ENCODE assay signal across 8 cellular contexts in genomic region chr15:56732881-56733130, GRCh38. TPM values are rescaled to one million over a fixed set of nuclear protein-coding genes. Genes with fewer than 3 reads are reported as not detected.
DNase-seq lines count a peak whose midpoint lies in the region; ATAC-seq, FAIRE-seq and TF ChIP-seq lines count a peak whose summit lies in the region.

No MANE protein-coding gene starts in this region.

- peak overlapping the region; percentile 93 to 99 for H3K27ac ChIP-seq in lung (ENCODE audit: low read depth in 1 of 2, low read length in 1 of 2)
- peak overlapping the region; percentile 95 for H3K27ac ChIP-seq in upper lobe of right lung

- intact Hi-C loops in upper lobe of right lung (cut with DNase I), result no loop called here

- H3K27me3 ChIP-seq in BE2C (no peaks in the 10 kb centered on the region), lung (ENCODE audit: control insufficient read depth, insufficient read depth) (no peaks in the 10 kb centered on the region), upper lobe of right lung (no peaks in the 10 kb centered on the region)

- ATAC-seq in HG03571 (IDR thresholded peaks at IDR 0.05; ENCODE audit: unreplicated experiment), result peak; percentile 14
- no peak for ATAC-seq in lung (ENCODE audit: insufficient read depth, low FRiP score)
- ATAC-seq in upper lobe of right lung, result no peak

- no peak for FAIRE-seq in urothelium cell line (lab: Jason Lieb, UNC)

- DNase-seq in BE2C (no peak), astrocyte of the spinal cord (ENCODE audit: low read depth, low spot score) (peak; percentile 80), lung (ENCODE audit: low spot score) (no peak), upper lobe of right lung (no peak), urothelium cell line (ENCODE audit: low spot score) (no peak), OCI-M1 (lab: John Stamatoyannopoulos, UW) (no peak)
- DNase-seq in stimulated activated naive CD4-positive, alpha-beta T cell treated with Interleukin-2 at 50 U/mL for 16 hours (lab: John Stamatoyannopoulos, UW), result no peak

- TF ChIP-seq CTCF in BE2C (IDR thresholded peaks at IDR 0.05; ENCODE audit: low read depth, low read length) (no peak), astrocyte of the spinal cord (IDR thresholded peaks at IDR 0.05; ENCODE audit: low read depth, low read length) (no peak), lung (IDR thresholded peaks at IDR 0.05; ENCODE audit: control extremely low read depth, extremely low read depth) (no peak), upper lobe of right lung (IDR thresholded peaks at IDR 0.05) (no peak)

- peaks cover 4% of the 10 kb centered on the region; the same call in 1 of the 2 replicates for H3K36me3 ChIP-seq in BE2C
- no peaks in the 10 kb centered on the region for H3K36me3 ChIP-seq in lung (ENCODE audit: control insufficient read depth in 2 of 2, insufficient read depth in 2 of 2, low read length in 2 of 2)
- H3K36me3 ChIP-seq in upper lobe of right lung, result no peaks in the 10 kb centered on the region

- 0 to 1% methylated on average over 7 to 8 of the region's 8 CpGs for WGBS in lung, 2 donors

- H3K4me1 ChIP-seq in BE2C, result no peaks in the 10 kb centered on the region
- peaks cover 3 to 21% of the 10 kb centered on the region in 2 donors for H3K4me1 ChIP-seq in lung (ENCODE audit: control insufficient read depth in 2 of 2, insufficient read depth in 2 of 2, low read length in 2 of 2)
- H3K4me1 ChIP-seq in upper lobe of right lung, result peaks cover 32% of the 10 kb centered on the region

- H3K4me3 ChIP-seq in BE2C (ENCODE audit: low read depth, low read length) (peak overlapping the region; percentile 93), astrocyte of the spinal cord (ENCODE audit: low read depth, low read length) (peak overlapping the region; percentile 72), lung (peak overlapping the region; percentile 64), upper lobe of right lung (peak overlapping the region; percentile 68)

- H3K9me3 ChIP-seq in BE2C (peaks cover 6% of the 10 kb centered on the region), lung (ENCODE audit: control insufficient read depth in 2 of 2, insufficient read depth in 1 of 2, low read length in 1 of 2) (no peaks in the 10 kb centered on the region), upper lobe of right lung (no peaks in the 10 kb centered on the region)

- in situ Hi-C loops in astrocyte of the spinal cord (cut with HindIII; ENCODE audit: low sequenced_read_pairs), result no loop called here

RNA-seq across cellular contexts. Expression of gene ZNF280D, which starts 0.5 kb away (rescaled TPM):
- polyA plus RNA-seq in BE2C (2012; ENCODE audit: insufficient read depth, insufficient read length, low read depth), result 6.8 TPM
- total RNA-seq in lung (10 to 100 TPM; 39.0 to 88.4 TPM), upper lobe of right lung (46.2 TPM)
- 10 to 100 TPM in 1 of 2 donors, 1 to 10 TPM in 1; 9.3 to 17.4 TPM for polyA plus RNA-seq in lung
